8 cellular contexts compared by ENCODE assay signal in the genomic region with DNA sequence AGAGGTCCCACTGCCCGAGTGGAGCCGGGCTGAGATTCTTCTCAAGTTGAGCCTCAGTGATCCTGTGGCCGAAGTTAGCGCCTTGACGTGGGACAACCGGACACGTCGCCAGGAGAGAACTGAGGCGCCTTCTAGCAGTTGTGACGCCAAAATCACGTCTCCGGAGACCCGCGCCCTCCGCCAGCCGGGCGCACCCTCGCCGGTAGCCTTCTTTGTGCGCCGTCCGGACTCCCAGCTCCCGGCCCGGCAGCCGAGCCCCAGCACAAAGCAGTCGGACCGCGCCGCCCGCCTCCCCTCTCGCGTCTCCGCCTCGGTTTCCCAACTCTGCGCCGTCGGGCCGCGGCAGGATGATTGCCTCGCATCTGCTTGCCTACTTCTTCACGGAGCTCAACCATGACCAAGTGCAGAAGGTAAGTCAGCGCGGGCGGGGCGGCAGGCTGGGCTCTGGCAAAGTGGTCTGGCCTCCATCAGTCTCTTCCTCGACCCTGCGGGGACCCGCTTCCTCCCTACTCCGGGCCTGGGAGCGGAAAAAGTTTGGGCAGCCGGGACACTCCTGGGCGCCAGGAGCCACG. TPM values are rescaled to one million over a fixed set of nuclear protein-coding genes. Genes with fewer than 3 reads are reported as not detected.
DNase-seq lines count a peak whose midpoint lies in the region; ATAC-seq, FAIRE-seq and TF ChIP-seq lines count a peak whose summit lies in the region.
"Not testable (repeated sequence)": the region's sequence is repeated elsewhere in the genome, so short reads cannot be mapped to it uniquely, and the experiment has no call there.

No MANE protein-coding gene starts in this region.

- not testable (repeated sequence) for TF ChIP-seq CTCF in AG04450 (IDR thresholded peaks at IDR 0.05; ENCODE audit: low read depth, low read length); dorsolateral prefrontal cortex (IDR thresholded peaks at IDR 0.05 in 54 of 56, conservative IDR thresholded peaks at IDR 0.05 in 2 of 56; ENCODE audit: low read depth in 1 of 56, partially characterized antibody in 56 of 56); kidney (IDR thresholded peaks at IDR 0.05; ENCODE audit: borderline replicate concordance, extremely low read depth, insufficient read depth); gastrocnemius medialis (IDR thresholded peaks at IDR 0.05 in 4 of 5, conservative IDR thresholded peaks at IDR 0.05 in 1 of 5)

- not testable (repeated sequence) for H3K9ac ChIP-seq in kidney (ENCODE audit: low read length in 2 of 2)

- H3K36me3 ChIP-seq in kidney (ENCODE audit: control insufficient read depth in 1 of 2, insufficient read depth in 2 of 2, low read length in 2 of 2); gastrocnemius medialis: not testable (repeated sequence)

- H3K9me3 ChIP-seq in AG04450 (ENCODE audit: control insufficient read depth, insufficient read depth, low read length); kidney (ENCODE audit: control insufficient read depth in 1 of 2, low read length in 2 of 2); gastrocnemius medialis: not testable (repeated sequence)

- POLR2A ChIA-PET in AG04450 (lab: Yijun Ruan, JAX) = interaction anchor here (1.0 to 1.1 kb wide), 2 partner anchors 10 to 41 kb away, joined by 4 to 5 read pairs; no protein-coding TSS in a partner anchor

- not testable (repeated sequence) for FAIRE-seq in kidney (lab: Jason Lieb, UNC)

- H3K27ac ChIP-seq in AG04450 (ENCODE audit: low read depth, low read length) = peak overlapping the region; percentile 65
- peak overlapping the region in 34 of 59 donors; percentile 13 to 75 (median 38) for H3K27ac ChIP-seq in dorsolateral prefrontal cortex
- H3K27ac ChIP-seq in kidney (ENCODE audit: low read depth in 2 of 2, low read length in 2 of 2) = not testable (repeated sequence)
- H3K27ac ChIP-seq in gastrocnemius medialis = peak overlapping the region; percentile 84 to 97 (median 90)

- not testable (repeated sequence) for TF ChIP-seq POLR2A in gastrocnemius medialis (IDR thresholded peaks at IDR 0.05)

- ATAC-seq in GM19395 (IDR thresholded peaks at IDR 0.05; ENCODE audit: unreplicated experiment) (peak; percentile 13), HG03039 (IDR thresholded peaks at IDR 0.05; ENCODE audit: unreplicated experiment) (peak; percentile 3), gastrocnemius medialis (peak; percentile 45 to 46)

- H3K4me3 ChIP-seq in AG04450 (ENCODE audit: low read depth, low read length) (peak overlapping the region; percentile 77), dorsolateral prefrontal cortex (peak overlapping the region; percentile 38 to 85 (median 67)), kidney (ENCODE audit: low read length in 2 of 2) (peak overlapping the region; percentile 42 to 48), gastrocnemius medialis (peak overlapping the region; percentile 78 to 91 (median 88))

- CTCF ChIA-PET in AG04450 (lab: Charles Lee) = not testable (repeated sequence)

- DNase-seq in AG04450 (ENCODE audit: low read depth, low spot score); gastrocnemius medialis: not testable (repeated sequence)
- peak; percentile 32 for DNase-seq in NCI-H345 (lab: John Stamatoyannopoulos, UW)
- DNase-seq in activated CD8-positive, alpha-beta memory T cell treated with anti-CD3 and anti-CD28 coated beads for 48 hours (ENCODE audit: low read depth in 2 of 3, low spot score in 2 of 3) = peak in 2 of 3 experiments; percentile 18 to 32
- peak in 1 of 10 donors; percentile 44 for DNase-seq in dorsolateral prefrontal cortex
- DNase-seq in kidney = peak; percentile 82

- peaks cover 0 to 10% of the 10 kb centered on the region in 2 donors for H3K4me1 ChIP-seq in kidney (ENCODE audit: control insufficient read depth in 1 of 2, insufficient read depth in 1 of 2, low read depth in 1 of 2, low read length in 2 of 2)
- peaks cover 16 to 21% of the 10 kb centered on the region in 2 donors for H3K4me1 ChIP-seq in gastrocnemius medialis

- in situ Hi-C loops in gastrocnemius medialis (cut with MboI; ENCODE audit: low sequenced_read_pairs in 4 of 4) = loop anchor here in 1 of 4 donors (25.0 kb wide), 1 partner anchor 372 kb away; a partner anchor contains a TSS

- H3K27me3 ChIP-seq in AG04450 (ENCODE audit: control insufficient read depth, insufficient read depth, low read length); gastrocnemius medialis: not testable (repeated sequence)
- H3K27me3 ChIP-seq in dorsolateral prefrontal cortex = peaks cover 0 to 46% (median 19%) of the 10 kb centered on the region in 45 donors

- intact Hi-C loops in dorsolateral prefrontal cortex (cut with DNase I); kidney (cut with DNase I): not testable (repeated sequence)
- intact Hi-C loops in gastrocnemius medialis (cut with DNase I; ENCODE audit: low total_unique reads) = loop anchor here (5.0 to 10.0 kb wide), 4 partner anchors 117 to 810 kb away; a partner anchor contains a TSS

RNA-seq across cellular contexts. Expression of a gene that starts 0.4 kb away (rescaled TPM):
- 12.5 and 13.3 TPM in 2 replicates for polyA plus RNA-seq in AG04450 (2011; rRNA removed)
- 32.0 and 33.7 TPM in 2 replicates for polyA minus RNA-seq in AG04450 (2011; rRNA and poly(A)+ RNA removed)
- total RNA-seq in dorsolateral prefrontal cortex = 10 to 100 TPM in 18 of 120 experiments, 1 to 10 TPM in 102; 1.2 to 37.2 (median 5.9) TPM
- total RNA-seq in kidney = 8.6 TPM
- polyA plus RNA-seq in kidney (ENCODE audit: insufficient read depth, low read depth, low replicate concordance) = 0.47 TPM
- 10 to 100 TPM; 18.1 to 57.6 (median 42.1) TPM for total RNA-seq in gastrocnemius medialis
